In genomic region chr7:6558837-6559236, GRCh38 we compare ENCODE assay signal across 10 cellular contexts. TPM values are rescaled to one million over a fixed set of nuclear protein-coding genes. Genes with fewer than 3 reads are reported as not detected.
A peak's percentile ranks its signal among the peaks of the same experiment; 100 is the strongest.
DNase-seq lines count a peak whose midpoint lies in the region; ATAC-seq and TF ChIP-seq lines count a peak whose summit lies in the region.
"Had no signal": no experiment of that assay in that cellular context is flagged by ENCODE, and none has a peak within 500 bp of the region (broad histone marks: within the 10 kb centered on the region; RNA-seq: fewer than 3 reads in every experiment).

No MANE protein-coding gene starts in this region.

- intact Hi-C loops in posterior vena cava (cut with DNase I) = no loop called here

- ATAC-seq in GM18867 (IDR thresholded peaks at IDR 0.05; ENCODE audit: unreplicated experiment) (no peak), GM21619 (IDR thresholded peaks at IDR 0.05; ENCODE audit: unreplicated experiment) (no peak)

- no peaks in the 10 kb centered on the region for H3K36me3 ChIP-seq in BLaER1

- TF ChIP-seq CTCF in GM10266 (IDR thresholded peaks at IDR 0.05; ENCODE audit: control insufficient read depth, insufficient read depth, low read depth, missing control alignments) (peak; percentile 55), choroid plexus epithelial cell (conservative IDR thresholded peaks at IDR 0.05; ENCODE audit: low read depth, low read length) (peak; percentile 59), retinal pigment epithelial cell (conservative IDR thresholded peaks at IDR 0.05; ENCODE audit: low read depth, low read length) (peak; percentile 38)

- H3K27ac ChIP-seq in BLaER1 = peak overlapping the region; percentile 38; the same call in 1 of the 2 replicates
- H3K27ac ChIP-seq: SK-N-MC had no signal

- H3K4me1 ChIP-seq in BLaER1 = peaks cover 66% of the 10 kb centered on the region

- DNase-seq in GM10266 (ENCODE audit: extremely low spot score) = peak; percentile 54
- peak; percentile 16 to 57 for DNase-seq in NCI-H446 (lab: John Stamatoyannopoulos, UW)
- DNase-seq in choroid plexus epithelial cell (ENCODE audit: low read depth) = peak; percentile 55
- no peak for DNase-seq in retinal pigment epithelial cell (ENCODE audit: low read depth)
- DNase-seq in posterior vena cava (ENCODE audit: low spot score) = no peak

- H3K9ac ChIP-seq in BLaER1 = no peak overlapping the region

- H4K20me1 ChIP-seq in BLaER1 = no peaks in the 10 kb centered on the region

- no peaks in the 10 kb centered on the region for H3K9me3 ChIP-seq in BLaER1

- H3K27me3 ChIP-seq in BLaER1 = no peaks in the 10 kb centered on the region

- H3K4me2 ChIP-seq in BLaER1 = peak overlapping the region; percentile 51

- H3K4me3 ChIP-seq in BLaER1 (no peak overlapping the region), choroid plexus epithelial cell (ENCODE audit: low read depth, low read length) (no peak overlapping the region), retinal pigment epithelial cell (ENCODE audit: low read length) (no peak overlapping the region)
- H3K4me3 ChIP-seq: SK-N-MC had no signal

RNA-seq across cellular contexts. Expression of gene GRID2IP, which starts 7.6 kb away (rescaled TPM):
- total RNA-seq in posterior vena cava = not detected
- total RNA-seq: subcutaneous adipose tissue had no signal

RNA-seq across cellular contexts. Expression of gene ZDHHC4, which starts 18.4 kb away (rescaled TPM):
- 10 to 100 TPM; 34.2 to 36.9 TPM for total RNA-seq in posterior vena cava

RNA-seq across cellular contexts. Expression of gene INTS15, which starts 31.0 kb away (rescaled TPM):
- total RNA-seq in posterior vena cava = 10 to 100 TPM; 16.0 to 20.6 TPM

RNA-seq across cellular contexts. Expression of gene ZNF853, which starts 56.6 kb away (rescaled TPM):
- 10 to 100 TPM in 1 of 2 donors, 1 to 10 TPM in 1; 8.1 to 11.9 TPM for total RNA-seq in posterior vena cava

Comparison
In these comparisons a context has a peak if more than half of its experiments do, and no peak if none do; other contexts are left out.
1. DNase-seq: peak in GM10266 (single experiment), NCI-H446 (2 of 2) and choroid plexus epithelial cell (single experiment); none in retinal pigment epithelial cell (single experiment) and posterior vena cava (single experiment).
2. Peak in every context shown above with its lines, with median percentiles within 50 percentile points of each other: CTCF ChIP-seq.